ENCODE assay signal across 1 cellular context in genomic region chr18:68714707-68715496, GRCh38.
TF ChIP-seq lines count a peak whose summit lies in the region.

TMX3 (minus strand) TSS chr18:68715108; CDS start chr18:68714981, 127 bp downstream.

TF ChIP-seq in GM12878, 131 proteins besides CTCF, POLR2A, EP300 and RAD21 (continued from another document and continues in another):
- TF ChIP-seq SP1 (IDR thresholded peaks at IDR 0.05; ENCODE audit: low read depth, low read length) (no peak), POLR2AphosphoS5 (IDR thresholded peaks at IDR 0.05; ENCODE audit: low read length) (peak; percentile 59), SIN3A (IDR thresholded peaks at IDR 0.05; ENCODE audit: low read depth, low read length) (no peak), BCL3 (IDR thresholded peaks at IDR 0.05; ENCODE audit: borderline replicate concordance, insufficient read depth, low read depth, low read length, poor library complexity, severe bottlenecking) (peak; percentile 50), IRF3 (IDR thresholded peaks at IDR 0.05) (no peak), PML (IDR thresholded peaks at IDR 0.05; ENCODE audit: low read length) (peak; percentile 57; the same call in 1 of the 2 replicates), NR2C1 (IDR thresholded peaks at IDR 0.05) (no peak), BACH1 (IDR thresholded peaks at IDR 0.05; ENCODE audit: borderline replicate concordance) (peak; percentile 34; the same call in 1 of the 2 replicates), MYC (IDR thresholded peaks at IDR 0.05; ENCODE audit: insufficient read depth, insufficient read length, insufficient replicate concordance, low read length, severe bottlenecking) (no peak), CBX3 (IDR thresholded peaks at IDR 0.05; ENCODE audit: borderline replicate concordance, low read depth) (no peak), ZBTB4 (CRISPR knock-in tag; IDR thresholded peaks at IDR 0.05) (no peak), IKZF1 (conservative IDR thresholded peaks at IDR 0.05) (peak; percentile 98), GABPA (IDR thresholded peaks at IDR 0.05; ENCODE audit: low read depth) (peak; percentile 92), HCFC1 (IDR thresholded peaks at IDR 0.05; ENCODE audit: low read length) (peak; percentile 53), LARP7 (IDR thresholded peaks at IDR 0.05) (0 out of 2 replicates have a peak, but pooled peaks have one; percentile 44), ZBTB11 (CRISPR knock-in tag; IDR thresholded peaks at IDR 0.05) (peak; percentile 78), ZNF217 (IDR thresholded peaks at IDR 0.05) (no peak), ASH2L (IDR thresholded peaks at IDR 0.05; ENCODE audit: borderline replicate concordance, low read depth) (peak; percentile 80; the same call in 1 of the 2 replicates), MXI1 (IDR thresholded peaks at IDR 0.05; ENCODE audit: low read depth, low read length) (peak; percentile 41; the same call in 1 of the 2 replicates), FOXM1 (IDR thresholded peaks at IDR 0.05; ENCODE audit: low read depth, low read length) (no peak), ESRRA (IDR thresholded peaks at IDR 0.05; ENCODE audit: low read length) (no peak), CBX5 (IDR thresholded peaks at IDR 0.05; ENCODE audit: low read depth) (no peak; the same call in 1 of the 2 replicates), CUX1 (IDR thresholded peaks at IDR 0.05; ENCODE audit: insufficient replicate concordance, low read depth, low read length) (no peak), FOXK2 (IDR thresholded peaks at IDR 0.05) (no peak), NR2F1 (conservative IDR thresholded peaks at IDR 0.05) (no peak), MTA3 (IDR thresholded peaks at IDR 0.05; ENCODE audit: borderline replicate concordance, low read length) (no peak), MYB (IDR thresholded peaks at IDR 0.05; ENCODE audit: borderline replicate concordance, low read depth, low read length) (no peak), RELB (IDR thresholded peaks at IDR 0.05; ENCODE audit: low read depth) (peak; percentile 49; the same call in 1 of the 2 replicates), SIX5 (IDR thresholded peaks at IDR 0.05; ENCODE audit: low read depth, low read length, severe bottlenecking) (peak; percentile 23), SKIL (IDR thresholded peaks at IDR 0.05; ENCODE audit: low read depth, poor library complexity, severe bottlenecking) (peak; percentile 27), SMAD5 (IDR thresholded peaks at IDR 0.05; ENCODE audit: low read depth) (peak; percentile 57; the same call in 1 of the 2 replicates), NRF1 (conservative IDR thresholded peaks at IDR 0.05; ENCODE audit: low read depth, low read length) (peak; percentile 97), PAX8 (IDR thresholded peaks at IDR 0.05) (no peak), NR2C2 (IDR thresholded peaks at IDR 0.05; ENCODE audit: borderline replicate concordance, control insufficient read depth, insufficient read length, low read depth) (no peak), MTA2 (IDR thresholded peaks at IDR 0.05; ENCODE audit: low read depth) (peak; percentile 19; the same call in 1 of the 2 replicates), ETV6 (conservative IDR thresholded peaks at IDR 0.05 in 1 of 2, IDR thresholded peaks at IDR 0.05 in 1 of 2; ENCODE audit: borderline replicate concordance in 1 of 2, low read depth in 1 of 2) (peak in 1 of 2 experiments; percentile 92; a peak in 2 of 4 replicates), SPI1 (IDR thresholded peaks at IDR 0.05; ENCODE audit: borderline replicate concordance, insufficient read depth, low read depth, low read length) (0 out of 2 replicates have a peak, but pooled peaks have one; percentile 38), ZNF24 (IDR thresholded peaks at IDR 0.05) (no peak)
